21 cellular contexts compared by ENCODE assay signal in genomic region chr20:4084096-4084495, GRCh38.
DNase-seq lines count a peak whose midpoint lies in the region; ATAC-seq, FAIRE-seq and TF ChIP-seq lines count a peak whose summit lies in the region.
"Had no signal": no experiment of that assay in that cellular context is flagged by ENCODE, and none has a peak within 500 bp of the region (broad histone marks: within the 10 kb centered on the region; RNA-seq: fewer than 3 reads in every experiment).

No MANE protein-coding gene starts in this region.

- TF ChIP-seq EP300 in SK-N-SH (IDR thresholded peaks at IDR 0.05; ENCODE audit: borderline replicate concordance in 1 of 2, low read depth in 1 of 2, low read length in 1 of 2) = no peak

- H2AK5ac ChIP-seq in mesenchymal stem cell (ENCODE audit: low read length, severe bottlenecking) = no peak overlapping the region

- H3K9ac ChIP-seq in SK-N-SH (no peak overlapping the region), mesenchymal stem cell (ENCODE audit: low read length) (peak overlapping the region; percentile 89), kidney (ENCODE audit: low read length in 2 of 2) (no peak overlapping the region)

- H4K8ac ChIP-seq in mesenchymal stem cell (ENCODE audit: low read length) = peak overlapping the region; percentile 45

- H3K36me3 ChIP-seq in SK-N-SH (replicated peaks in 1 of 2; ENCODE audit: control insufficient read depth in 1 of 2, insufficient read depth in 2 of 2, low read length in 1 of 2) (no peaks in the 10 kb centered on the region), mesenchymal stem cell (ENCODE audit: control insufficient read depth in 1 of 2, insufficient read depth in 2 of 2, low read depth in 1 of 2, low read length in 2 of 2) (no peaks in the 10 kb centered on the region), kidney (ENCODE audit: control insufficient read depth in 1 of 2, insufficient read depth in 2 of 2, low read length in 2 of 2) (no peaks in the 10 kb centered on the region)
- H3K36me3 ChIP-seq: heart right ventricle, prostate gland, SJCRH30, upper lobe of left lung had no signal

- H2BK120ac ChIP-seq in mesenchymal stem cell (ENCODE audit: low read depth, low read length) = peak overlapping the region; percentile 27

- no peak for FAIRE-seq in kidney (lab: Jason Lieb, UNC)

- H3K27me3 Mint-ChIP-seq in CD14-positive monocyte (ENCODE audit: low read depth in 3 of 3) = peaks cover 0 to 2% (median 0%) of the 10 kb centered on the region in 3 donors
- no peaks in the 10 kb centered on the region for H3K27me3 Mint-ChIP-seq in activated T-helper 1 cell treated with anti-CD3 and anti-CD28 coated beads, Interleukin-12 subunit alpha, Interleukin-12 subunit beta, Interleukin-2, Interleukin-4 antibody, amounts not matched to agents 30 ng/mL and 10 ng/mL and 1 ng/mL, durations not matched to agents 14 hours and 24 hours and 36 hours (ENCODE audit: insufficient read depth)

- H3K4me3 ChIP-seq in SK-N-SH (ENCODE audit: low read depth in 2 of 2, low read length in 1 of 2) (no peak overlapping the region), mesenchymal stem cell (ENCODE audit: insufficient read depth in 1 of 2, low read depth in 1 of 2, low read length in 2 of 2) (no peak overlapping the region), kidney (ENCODE audit: low read length in 2 of 2) (no peak overlapping the region)
- H3K4me3 ChIP-seq: heart right ventricle, lung, prostate gland, SJCRH30, upper lobe of left lung had no signal

- DNase-seq in SK-N-SH = no peak
- no peak for DNase-seq in CD14-positive monocyte (ENCODE audit: low spot score)
- no peak for DNase-seq in activated T-helper 1 cell treated with anti-CD3 and anti-CD28 coated beads, Interleukin-12 subunit alpha, Interleukin-12 subunit beta, Interleukin-2, Interleukin-4 antibody, amounts not matched to agents 30 ng/mL and 10 ng/mL and 1 ng/mL, durations not matched to agents 14 hours and 24 hours and 36 hours (ENCODE audit: low spot score)
- no peak for DNase-seq in mesenchymal stem cell
- DNase-seq in kidney = no peak
- no peak for DNase-seq in SK-N-DZ (ENCODE audit: low spot score)
- DNase-seq: activated naive CD4-positive, alpha-beta T cell treated with anti-CD3 and anti-CD28 coated beads for 36 hours; DMS53; GOT3; heart right ventricle; KBM-7; NCI-H1092; NCI-H69; SJCRH30; upper lobe of left lung had no signal

- H2AFZ ChIP-seq in SK-N-SH (ENCODE audit: low read depth) (no peak overlapping the region), mesenchymal stem cell (ENCODE audit: low read depth, low read length) (no peak overlapping the region)

- H3F3A ChIP-seq in SK-N-SH (replicated peaks; ENCODE audit: insufficient read depth) = peaks cover 17% of the 10 kb centered on the region

- POLR2A ChIA-PET in SK-N-SH (lab: Yijun Ruan, JAX) = no interaction called here

- H2BK15ac ChIP-seq in mesenchymal stem cell (ENCODE audit: low read depth, poor library complexity, severe bottlenecking) = no peak overlapping the region

- no peaks in the 10 kb centered on the region for H4K20me1 ChIP-seq in SK-N-SH (ENCODE audit: insufficient read depth)

- H3K79me1 ChIP-seq in mesenchymal stem cell (replicated peaks; ENCODE audit: low read length, poor library complexity, severe bottlenecking) = no peaks in the 10 kb centered on the region

- H3K9me3 ChIP-seq in SK-N-SH (no peaks in the 10 kb centered on the region), mesenchymal stem cell (ENCODE audit: control insufficient read depth, low read length) (no peaks in the 10 kb centered on the region), kidney (ENCODE audit: control insufficient read depth in 1 of 2, low read length in 2 of 2) (no peaks in the 10 kb centered on the region)
- H3K9me3 ChIP-seq: prostate gland, SJCRH30, upper lobe of left lung had no signal

- WGBS in SK-N-SH (ENCODE audit: low lambda C conversion rate) = 71% methylated on average over 1 of the region's 1 CpG
- WGBS in mesenchymal stem cell = 97% methylated on average over 1 of the region's 1 CpG

- peak overlapping the region; percentile 50 to 73 for H3K18ac ChIP-seq in mesenchymal stem cell (ENCODE audit: low read depth in 1 of 2, low read length in 2 of 2)

- ATAC-seq in SK-N-SH treated with all-trans-retinoic acid at 6 μM for 48 hours (no peak), GM19395 (IDR thresholded peaks at IDR 0.05; ENCODE audit: unreplicated experiment) (no peak)
- ATAC-seq: heart right ventricle; stimulated activated effector memory CD8-positive, alpha-beta T cell treated with anti-CD3 and anti-CD28 coated beads, Interleukin-12 subunit alpha, Interleukin-12 subunit beta, amount 100 ng/mL, for 72 hours had no signal

- H3K36me3 Mint-ChIP-seq in CD14-positive monocyte = peaks cover 3 to 12% of the 10 kb centered on the region in 2 donors
- H3K36me3 Mint-ChIP-seq in activated T-helper 1 cell treated with anti-CD3 and anti-CD28 coated beads, Interleukin-12 subunit alpha, Interleukin-12 subunit beta, Interleukin-2, Interleukin-4 antibody, amounts not matched to agents 30 ng/mL and 10 ng/mL and 1 ng/mL, durations not matched to agents 14 hours and 24 hours and 36 hours (ENCODE audit: low read depth) = peaks cover 8% of the 10 kb centered on the region

- intact Hi-C loops in CD14-positive monocyte (cut with micrococcal nuclease) (loop anchor here in 1 of 2 donors (5.0 to 10.0 kb wide), 2 partner anchors 47 to 159 kb away; no protein-coding TSS in a partner anchor), kidney (cut with DNase I) (no loop called here)
- intact Hi-C loops in activated T-helper 1 cell treated with anti-CD3 and anti-CD28 coated beads, Interleukin-12 subunit alpha, Interleukin-12 subunit beta, Interleukin-2, Interleukin-4 antibody, amounts not matched to agents 30 ng/mL and 10 ng/mL and 1 ng/mL, durations not matched to agents 14 hours and 24 hours and 36 hours (cut with micrococcal nuclease) = loop anchor here (2.0 to 5.0 kb wide), 2 partner anchors 47 to 297 kb away; partner anchors contain the start of gene CENPB

- H3K4me1 ChIP-seq in SK-N-SH (ENCODE audit: control insufficient read depth in 1 of 2, insufficient read depth in 2 of 2, low read depth in 1 of 2, low read length in 1 of 2) = peaks cover 13 to 18% of the 10 kb centered on the region in 2 experiments; a peak in 3 of 4 replicates
- peaks cover 6% of the 10 kb centered on the region for H3K4me1 ChIP-seq in mesenchymal stem cell (ENCODE audit: control insufficient read depth, insufficient read depth, low read depth, low read length)
- peaks cover 0 to 4% of the 10 kb centered on the region in 2 donors for H3K4me1 ChIP-seq in kidney (ENCODE audit: control insufficient read depth in 1 of 2, insufficient read depth in 1 of 2, low read depth in 1 of 2, low read length in 2 of 2)
- H3K4me1 ChIP-seq: prostate gland had no signal

- H3K9me2 ChIP-seq in SK-N-SH = no peaks in the 10 kb centered on the region

- H3K4me1 Mint-ChIP-seq in CD14-positive monocyte = peaks cover 63% of the 10 kb centered on the region
- H3K4me1 Mint-ChIP-seq in activated T-helper 1 cell treated with anti-CD3 and anti-CD28 coated beads, Interleukin-12 subunit alpha, Interleukin-12 subunit beta, Interleukin-2, Interleukin-4 antibody, amounts not matched to agents 30 ng/mL and 10 ng/mL and 1 ng/mL, durations not matched to agents 14 hours and 24 hours and 36 hours (ENCODE audit: low read depth) = peaks cover 42% of the 10 kb centered on the region

- H3K27ac ChIP-seq in SK-N-SH (ENCODE audit: low read depth in 2 of 2, low read length in 1 of 2) (peak overlapping the region; percentile 76 to 98; a peak in 3 of 4 replicates), mesenchymal stem cell (ENCODE audit: low read length, poor library complexity, severe bottlenecking) (no peak overlapping the region), kidney (ENCODE audit: low read depth in 2 of 2, low read length in 2 of 2) (no peak overlapping the region)
- H3K27ac ChIP-seq: 22Rv1, prostate gland, SJCRH30 had no signal

- no peak for TF ChIP-seq RAD21 in SK-N-SH (IDR thresholded peaks at IDR 0.05; ENCODE audit: low read length)

- H4K91ac ChIP-seq in mesenchymal stem cell (ENCODE audit: low read length) = peak overlapping the region; percentile 84

- H3K4me2 ChIP-seq in SK-N-SH (0 out of 2 replicates have a peak overlapping the region, but pooled peaks have one; percentile 62), mesenchymal stem cell (ENCODE audit: low read length, poor library complexity, severe bottlenecking) (no peak overlapping the region)

- no peaks in the 10 kb centered on the region for H3K79me2 ChIP-seq in SK-N-SH (ENCODE audit: insufficient read depth)

- no peak for TF ChIP-seq CTCF in SK-N-SH (IDR thresholded peaks at IDR 0.05)
- no peak for TF ChIP-seq CTCF in CD14-positive monocyte (IDR thresholded peaks at IDR 0.05)
- no peak for TF ChIP-seq CTCF in kidney (IDR thresholded peaks at IDR 0.05; ENCODE audit: borderline replicate concordance, extremely low read depth, insufficient read depth)

- H3K14ac ChIP-seq in mesenchymal stem cell (ENCODE audit: low read length in 2 of 2) = no peak overlapping the region

- H3K27ac Mint-ChIP-seq in CD14-positive monocyte = peak overlapping the region; percentile 81 to 96 (median 90)
- peak overlapping the region; percentile 45 for H3K27ac Mint-ChIP-seq in activated T-helper 1 cell treated with anti-CD3 and anti-CD28 coated beads, Interleukin-12 subunit alpha, Interleukin-12 subunit beta, Interleukin-2, Interleukin-4 antibody, amounts not matched to agents 30 ng/mL and 10 ng/mL and 1 ng/mL, durations not matched to agents 14 hours and 24 hours and 36 hours
- H3K27ac Mint-ChIP-seq: stimulated activated effector memory CD8-positive, alpha-beta T cell treated with anti-CD3 and anti-CD28 coated beads, Interleukin-12 subunit alpha, Interleukin-12 subunit beta, amount 100 ng/mL, for 72 hours had no signal

- peaks cover 11 to 21% (median 14%) of the 10 kb centered on the region in 7 donors for H3K9me3 Mint-ChIP-seq in CD14-positive monocyte
- H3K9me3 Mint-ChIP-seq in activated T-helper 1 cell treated with anti-CD3 and anti-CD28 coated beads, Interleukin-12 subunit alpha, Interleukin-12 subunit beta, Interleukin-2, Interleukin-4 antibody, amounts not matched to agents 30 ng/mL and 10 ng/mL and 1 ng/mL, durations not matched to agents 14 hours and 24 hours and 36 hours = peaks cover 10% of the 10 kb centered on the region
- H3K9me3 Mint-ChIP-seq: stimulated activated effector memory CD8-positive, alpha-beta T cell treated with anti-CD3 and anti-CD28 coated beads, Interleukin-12 subunit alpha, Interleukin-12 subunit beta, amount 100 ng/mL, for 72 hours had no signal

- no peak overlapping the region for H3K4me3 Mint-ChIP-seq in CD14-positive monocyte
- H3K4me3 Mint-ChIP-seq in activated T-helper 1 cell treated with anti-CD3 and anti-CD28 coated beads, Interleukin-12 subunit alpha, Interleukin-12 subunit beta, Interleukin-2, Interleukin-4 antibody, amounts not matched to agents 30 ng/mL and 10 ng/mL and 1 ng/mL, durations not matched to agents 14 hours and 24 hours and 36 hours = peak overlapping the region; percentile 9
- H3K4me3 Mint-ChIP-seq: activated naive CD4-positive, alpha-beta T cell treated with anti-CD3 and anti-CD28 coated beads for 36 hours had no signal

- peak overlapping the region; percentile 87 to 99 for H2BK12ac ChIP-seq in mesenchymal stem cell (ENCODE audit: low read length in 2 of 2)

- H2BK5ac ChIP-seq in mesenchymal stem cell (ENCODE audit: low read depth, low read length, poor library complexity, severe bottlenecking) = no peak overlapping the region

- CTCF ChIA-PET in SK-N-SH (lab: Yijun Ruan, JAX) = interaction anchor here (0.6 to 9.5 kb wide), 13 partner anchors 8 to 407 kb away, joined by 3 to 82 read pairs (median 6); partner anchors contain the start of genes RNF24 and SPEF1

- H3K27me3 ChIP-seq in SK-N-SH (ENCODE audit: insufficient read depth) (no peaks in the 10 kb centered on the region), mesenchymal stem cell (ENCODE audit: control insufficient read depth in 1 of 2, insufficient read depth in 1 of 2, low read length in 2 of 2) (no peaks in the 10 kb centered on the region)
- H3K27me3 ChIP-seq: SJCRH30, upper lobe of left lung had no signal

- peak overlapping the region in 1 of 2 experiments; percentile 6 for H3K23ac ChIP-seq in mesenchymal stem cell (ENCODE audit: low read length in 2 of 2)

- no peak overlapping the region for H3K4ac ChIP-seq in mesenchymal stem cell (ENCODE audit: low read depth in 1 of 2, low read length in 2 of 2)

Comparison
In these comparisons a context has a peak if more than half of its experiments do, and no peak if none do; other contexts are left out.
1. H3K27ac ChIP-seq: peak in SK-N-SH (2 of 2); none in mesenchymal stem cell (single experiment) and kidney (0 of 2).